1 cellular context compared by ENCODE assay signal in the genomic region with DNA sequence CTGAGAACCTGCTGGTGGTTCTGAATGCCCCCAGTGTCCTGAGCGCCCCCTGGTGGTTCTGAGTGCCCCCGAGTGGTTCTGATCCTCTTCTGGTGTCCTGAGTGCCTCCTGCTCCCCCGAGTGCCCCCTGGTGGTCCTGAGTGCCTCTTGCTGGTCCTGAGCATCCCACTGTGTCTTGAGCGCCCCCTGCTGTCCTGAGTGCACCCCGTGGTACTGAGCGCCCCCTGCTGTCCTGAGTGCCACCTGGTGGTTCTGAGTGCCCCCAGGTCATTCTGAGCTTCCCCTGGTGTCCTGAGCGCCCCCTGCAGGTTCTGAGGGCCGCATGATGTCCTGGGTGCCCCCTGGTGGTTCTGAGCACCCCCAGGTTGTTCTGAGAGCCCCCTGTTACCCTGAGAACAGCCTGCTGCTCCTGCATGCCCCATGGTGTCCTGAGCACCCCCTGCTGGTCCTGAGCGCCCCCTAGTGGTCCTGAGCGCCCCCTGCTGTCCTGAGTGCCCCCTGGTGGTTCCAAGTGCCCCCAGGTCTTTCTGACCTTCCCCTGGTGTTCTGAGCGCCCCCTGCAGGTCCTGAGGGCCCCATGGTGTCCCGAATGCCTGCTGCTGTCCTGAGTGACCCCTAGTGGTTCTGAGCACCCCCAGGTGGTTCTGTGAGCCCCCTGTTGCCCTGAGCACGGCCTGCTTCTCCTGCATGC.
A peak's percentile ranks its signal among the peaks of the same experiment; 100 is the strongest.
TF ChIP-seq lines count a peak whose summit lies in the region.

No MANE protein-coding gene starts in this region.

TF ChIP-seq in GM12878, 131 proteins besides CTCF, POLR2A, EP300 and RAD21 (continued from another document and continues in another):
- TF ChIP-seq, protein P1, sequence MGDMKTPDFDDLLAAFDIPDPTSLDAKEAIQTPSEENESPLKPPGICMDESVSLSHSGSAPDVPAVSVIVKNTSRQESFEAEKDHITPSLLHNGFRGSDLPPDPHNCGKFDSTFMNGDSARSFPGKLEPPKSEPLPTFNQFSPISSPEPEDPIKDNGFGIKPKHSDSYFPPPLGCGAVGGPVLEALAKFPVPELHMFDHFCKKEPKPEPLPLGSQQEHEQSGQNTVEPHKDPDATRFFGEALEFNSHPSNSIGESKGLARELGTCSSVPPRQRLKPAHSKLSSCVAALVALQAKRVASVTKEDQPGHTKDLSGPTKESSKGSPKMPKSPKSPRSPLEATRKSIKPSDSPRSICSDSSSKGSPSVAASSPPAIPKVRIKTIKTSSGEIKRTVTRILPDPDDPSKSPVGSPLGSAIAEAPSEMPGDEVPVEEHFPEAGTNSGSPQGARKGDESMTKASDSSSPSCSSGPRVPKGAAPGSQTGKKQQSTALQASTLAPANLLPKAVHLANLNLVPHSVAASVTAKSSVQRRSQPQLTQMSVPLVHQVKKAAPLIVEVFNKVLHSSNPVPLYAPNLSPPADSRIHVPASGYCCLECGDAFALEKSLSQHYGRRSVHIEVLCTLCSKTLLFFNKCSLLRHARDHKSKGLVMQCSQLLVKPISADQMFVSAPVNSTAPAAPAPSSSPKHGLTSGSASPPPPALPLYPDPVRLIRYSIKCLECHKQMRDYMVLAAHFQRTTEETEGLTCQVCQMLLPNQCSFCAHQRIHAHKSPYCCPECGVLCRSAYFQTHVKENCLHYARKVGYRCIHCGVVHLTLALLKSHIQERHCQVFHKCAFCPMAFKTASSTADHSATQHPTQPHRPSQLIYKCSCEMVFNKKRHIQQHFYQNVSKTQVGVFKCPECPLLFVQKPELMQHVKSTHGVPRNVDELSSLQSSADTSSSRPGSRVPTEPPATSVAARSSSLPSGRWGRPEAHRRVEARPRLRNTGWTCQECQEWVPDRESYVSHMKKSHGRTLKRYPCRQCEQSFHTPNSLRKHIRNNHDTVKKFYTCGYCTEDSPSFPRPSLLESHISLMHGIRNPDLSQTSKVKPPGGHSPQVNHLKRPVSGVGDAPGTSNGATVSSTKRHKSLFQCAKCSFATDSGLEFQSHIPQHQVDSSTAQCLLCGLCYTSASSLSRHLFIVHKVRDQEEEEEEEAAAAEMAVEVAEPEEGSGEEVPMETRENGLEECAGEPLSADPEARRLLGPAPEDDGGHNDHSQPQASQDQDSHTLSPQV (IDR thresholded peaks at IDR 0.05): peak; percentile 95
- TF ChIP-seq JUNB (IDR thresholded peaks at IDR 0.05) (no peak), MTA2 (IDR thresholded peaks at IDR 0.05; ENCODE audit: low read depth) (no peak), ZBTB4 (CRISPR knock-in tag; IDR thresholded peaks at IDR 0.05) (no peak), ASH2L (IDR thresholded peaks at IDR 0.05; ENCODE audit: borderline replicate concordance, low read depth) (no peak), RUNX3 (IDR thresholded peaks at IDR 0.05; ENCODE audit: low read length) (peak; percentile 50), RAD51 (IDR thresholded peaks at IDR 0.05) (no peak), YBX1 (IDR thresholded peaks at IDR 0.05) (no peak), SIN3A (IDR thresholded peaks at IDR 0.05; ENCODE audit: low read depth, low read length) (no peak), JUND (IDR thresholded peaks at IDR 0.05; ENCODE audit: low read depth, low read length) (no peak), IKZF2 (IDR thresholded peaks at IDR 0.05) (no peak), MEF2B (IDR thresholded peaks at IDR 0.05; ENCODE audit: partially characterized antibody, poor library complexity, severe bottlenecking) (no peak), POU2F2 (IDR thresholded peaks at IDR 0.05; ENCODE audit: borderline replicate concordance, low read depth, low read length) (peak; percentile 42; the same call in 1 of the 3 replicates), SREBF2 (IDR thresholded peaks at IDR 0.05; ENCODE audit: low read length) (no peak), ZNF274 (IDR thresholded peaks at IDR 0.05; ENCODE audit: insufficient read depth, insufficient read length) (no peak), PBX3 (IDR thresholded peaks at IDR 0.05; ENCODE audit: insufficient replicate concordance, low read depth, low read length) (no peak), NR2C2 (IDR thresholded peaks at IDR 0.05; ENCODE audit: borderline replicate concordance, control insufficient read depth, insufficient read length, low read depth) (no peak), RFX5 (IDR thresholded peaks at IDR 0.05; ENCODE audit: low read depth, low read length) (no peak), MEF2A (IDR thresholded peaks at IDR 0.05; ENCODE audit: insufficient read depth, low read depth, low read length) (0 out of 2 replicates have a peak, but pooled peaks have one; percentile 44), BACH1 (IDR thresholded peaks at IDR 0.05; ENCODE audit: borderline replicate concordance) (no peak), CBFB (IDR thresholded peaks at IDR 0.05; ENCODE audit: low read depth) (peak; percentile 63; the same call in 1 of the 2 replicates), IRF4 (IDR thresholded peaks at IDR 0.05; ENCODE audit: low read depth, low read length) (0 out of 2 replicates have a peak, but pooled peaks have one; percentile 54), TARDBP (IDR thresholded peaks at IDR 0.05; ENCODE audit: borderline replicate concordance) (no peak; the same call in 1 of the 2 replicates), CEBPB (IDR thresholded peaks at IDR 0.05; ENCODE audit: borderline replicate concordance in 1 of 2, low read depth in 2 of 2, low read length in 2 of 2) (no peak), YY1 (IDR thresholded peaks at IDR 0.05; ENCODE audit: low read depth, low read length) (peak; percentile 74), NR2C1 (IDR thresholded peaks at IDR 0.05) (no peak), DPF2 (IDR thresholded peaks at IDR 0.05) (no peak), TAF1 (IDR thresholded peaks at IDR 0.05; ENCODE audit: borderline replicate concordance, low read depth, low read length) (no peak), MYC (IDR thresholded peaks at IDR 0.05; ENCODE audit: insufficient read depth, insufficient read length, insufficient replicate concordance, low read length, severe bottlenecking) (no peak), TCF12 (IDR thresholded peaks at IDR 0.05; ENCODE audit: low read depth, low read length) (peak; percentile 87), PAX5 (IDR thresholded peaks at IDR 0.05; ENCODE audit: borderline replicate concordance, low read depth, low read length) (peak; percentile 53; the same call in 1 of the 2 replicates), ZZZ3 (IDR thresholded peaks at IDR 0.05; ENCODE audit: control insufficient read depth, insufficient read length, low read depth) (no peak), MXI1 (IDR thresholded peaks at IDR 0.05; ENCODE audit: low read depth, low read length) (no peak), KLF5 (IDR thresholded peaks at IDR 0.05; ENCODE audit: partially characterized antibody) (no peak), CHD2 (IDR thresholded peaks at IDR 0.05; ENCODE audit: borderline replicate concordance, low read depth, low read length) (no peak), FOXK2 (IDR thresholded peaks at IDR 0.05) (no peak), NBN (IDR thresholded peaks at IDR 0.05) (peak; percentile 83), STAT1 (conservative IDR thresholded peaks at IDR 0.05) (peak; percentile 31; the same call in 1 of the 2 replicates), SUPT20H (IDR thresholded peaks at IDR 0.05; ENCODE audit: borderline replicate concordance, control insufficient read depth, low read depth, low read length) (no peak), SMARCA5 (IDR thresholded peaks at IDR 0.05) (peak; percentile 99), SPI1 (IDR thresholded peaks at IDR 0.05; ENCODE audit: borderline replicate concordance, insufficient read depth, low read depth, low read length) (no peak)
- TF ChIP-seq, protein P2, sequence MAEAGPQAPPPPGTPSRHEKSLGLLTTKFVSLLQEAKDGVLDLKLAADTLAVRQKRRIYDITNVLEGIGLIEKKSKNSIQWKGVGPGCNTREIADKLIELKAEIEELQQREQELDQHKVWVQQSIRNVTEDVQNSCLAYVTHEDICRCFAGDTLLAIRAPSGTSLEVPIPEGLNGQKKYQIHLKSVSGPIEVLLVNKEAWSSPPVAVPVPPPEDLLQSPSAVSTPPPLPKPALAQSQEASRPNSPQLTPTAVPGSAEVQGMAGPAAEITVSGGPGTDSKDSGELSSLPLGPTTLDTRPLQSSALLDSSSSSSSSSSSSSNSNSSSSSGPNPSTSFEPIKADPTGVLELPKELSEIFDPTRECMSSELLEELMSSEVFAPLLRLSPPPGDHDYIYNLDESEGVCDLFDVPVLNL (IDR thresholded peaks at IDR 0.05; ENCODE audit: low read depth, low read length): no peak
- TF ChIP-seq, protein P3, sequence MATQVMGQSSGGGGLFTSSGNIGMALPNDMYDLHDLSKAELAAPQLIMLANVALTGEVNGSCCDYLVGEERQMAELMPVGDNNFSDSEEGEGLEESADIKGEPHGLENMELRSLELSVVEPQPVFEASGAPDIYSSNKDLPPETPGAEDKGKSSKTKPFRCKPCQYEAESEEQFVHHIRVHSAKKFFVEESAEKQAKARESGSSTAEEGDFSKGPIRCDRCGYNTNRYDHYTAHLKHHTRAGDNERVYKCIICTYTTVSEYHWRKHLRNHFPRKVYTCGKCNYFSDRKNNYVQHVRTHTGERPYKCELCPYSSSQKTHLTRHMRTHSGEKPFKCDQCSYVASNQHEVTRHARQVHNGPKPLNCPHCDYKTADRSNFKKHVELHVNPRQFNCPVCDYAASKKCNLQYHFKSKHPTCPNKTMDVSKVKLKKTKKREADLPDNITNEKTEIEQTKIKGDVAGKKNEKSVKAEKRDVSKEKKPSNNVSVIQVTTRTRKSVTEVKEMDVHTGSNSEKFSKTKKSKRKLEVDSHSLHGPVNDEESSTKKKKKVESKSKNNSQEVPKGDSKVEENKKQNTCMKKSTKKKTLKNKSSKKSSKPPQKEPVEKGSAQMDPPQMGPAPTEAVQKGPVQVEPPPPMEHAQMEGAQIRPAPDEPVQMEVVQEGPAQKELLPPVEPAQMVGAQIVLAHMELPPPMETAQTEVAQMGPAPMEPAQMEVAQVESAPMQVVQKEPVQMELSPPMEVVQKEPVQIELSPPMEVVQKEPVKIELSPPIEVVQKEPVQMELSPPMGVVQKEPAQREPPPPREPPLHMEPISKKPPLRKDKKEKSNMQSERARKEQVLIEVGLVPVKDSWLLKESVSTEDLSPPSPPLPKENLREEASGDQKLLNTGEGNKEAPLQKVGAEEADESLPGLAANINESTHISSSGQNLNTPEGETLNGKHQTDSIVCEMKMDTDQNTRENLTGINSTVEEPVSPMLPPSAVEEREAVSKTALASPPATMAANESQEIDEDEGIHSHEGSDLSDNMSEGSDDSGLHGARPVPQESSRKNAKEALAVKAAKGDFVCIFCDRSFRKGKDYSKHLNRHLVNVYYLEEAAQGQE (IDR thresholded peaks at IDR 0.05; ENCODE audit: low read depth, low read length): no peak
- TF ChIP-seq, protein P4, sequence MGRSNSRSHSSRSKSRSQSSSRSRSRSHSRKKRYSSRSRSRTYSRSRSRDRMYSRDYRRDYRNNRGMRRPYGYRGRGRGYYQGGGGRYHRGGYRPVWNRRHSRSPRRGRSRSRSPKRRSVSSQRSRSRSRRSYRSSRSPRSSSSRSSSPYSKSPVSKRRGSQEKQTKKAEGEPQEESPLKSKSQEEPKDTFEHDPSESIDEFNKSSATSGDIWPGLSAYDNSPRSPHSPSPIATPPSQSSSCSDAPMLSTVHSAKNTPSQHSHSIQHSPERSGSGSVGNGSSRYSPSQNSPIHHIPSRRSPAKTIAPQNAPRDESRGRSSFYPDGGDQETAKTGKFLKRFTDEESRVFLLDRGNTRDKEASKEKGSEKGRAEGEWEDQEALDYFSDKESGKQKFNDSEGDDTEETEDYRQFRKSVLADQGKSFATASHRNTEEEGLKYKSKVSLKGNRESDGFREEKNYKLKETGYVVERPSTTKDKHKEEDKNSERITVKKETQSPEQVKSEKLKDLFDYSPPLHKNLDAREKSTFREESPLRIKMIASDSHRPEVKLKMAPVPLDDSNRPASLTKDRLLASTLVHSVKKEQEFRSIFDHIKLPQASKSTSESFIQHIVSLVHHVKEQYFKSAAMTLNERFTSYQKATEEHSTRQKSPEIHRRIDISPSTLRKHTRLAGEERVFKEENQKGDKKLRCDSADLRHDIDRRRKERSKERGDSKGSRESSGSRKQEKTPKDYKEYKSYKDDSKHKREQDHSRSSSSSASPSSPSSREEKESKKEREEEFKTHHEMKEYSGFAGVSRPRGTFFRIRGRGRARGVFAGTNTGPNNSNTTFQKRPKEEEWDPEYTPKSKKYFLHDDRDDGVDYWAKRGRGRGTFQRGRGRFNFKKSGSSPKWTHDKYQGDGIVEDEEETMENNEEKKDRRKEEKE (IDR thresholded peaks at IDR 0.05): no peak
- TF ChIP-seq, protein P5, sequence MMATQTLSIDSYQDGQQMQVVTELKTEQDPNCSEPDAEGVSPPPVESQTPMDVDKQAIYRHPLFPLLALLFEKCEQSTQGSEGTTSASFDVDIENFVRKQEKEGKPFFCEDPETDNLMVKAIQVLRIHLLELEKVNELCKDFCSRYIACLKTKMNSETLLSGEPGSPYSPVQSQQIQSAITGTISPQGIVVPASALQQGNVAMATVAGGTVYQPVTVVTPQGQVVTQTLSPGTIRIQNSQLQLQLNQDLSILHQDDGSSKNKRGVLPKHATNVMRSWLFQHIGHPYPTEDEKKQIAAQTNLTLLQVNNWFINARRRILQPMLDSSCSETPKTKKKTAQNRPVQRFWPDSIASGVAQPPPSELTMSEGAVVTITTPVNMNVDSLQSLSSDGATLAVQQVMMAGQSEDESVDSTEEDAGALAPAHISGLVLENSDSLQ (IDR thresholded peaks at IDR 0.05): no peak
